In genomic region chr3:28019740-28020139, GRCh38 we compare ENCODE assay signal across 29 cellular contexts.
"Had no signal": no experiment of that assay in that cellular context is flagged by ENCODE, and none has a peak within 500 bp of the region (broad histone marks: within the 10 kb centered on the region; RNA-seq: fewer than 3 reads in every experiment).

No MANE protein-coding gene starts in this region.

- H3K36me3 ChIP-seq: adrenal gland, esophagus muscularis mucosa, heart right ventricle, sigmoid colon, vagina had no signal

- H2AFZ ChIP-seq: parathyroid adenoma had no signal

- H3K27me3 ChIP-seq: adrenal gland, body of pancreas, esophagus muscularis mucosa, heart right ventricle, sigmoid colon, vagina had no signal

- H3K79me2 ChIP-seq: parathyroid adenoma had no signal

- ATAC-seq: activated CD4-positive, CD25-positive, alpha-beta regulatory T cell treated with anti-CD3 and anti-CD28 coated beads, Interleukin-2, amount 50 U/mL, for 24 hours; activated CD8-positive, alpha-beta memory T cell treated with anti-CD3 and anti-CD28 coated beads, Interleukin-2, amount 10 ng/mL, durations not matched to agents 7 days and 5 days; body of pancreas; foreskin keratinocyte; heart right ventricle; psoas muscle; stimulated activated memory B cell treated with anti-CD40 and anti-IgM and Interleukin-4, amounts not matched to agents 10 μg/mL and 1 μg/mL and 100 μg/mL, for 72 hours; stimulated activated naive CD8-positive, alpha-beta T cell treated with anti-CD3 and anti-CD28 coated beads, Interleukin-15, amount 100 ng/mL, for 72 hours had no signal

- H3K27me3 Mint-ChIP-seq: activated CD4-positive, alpha-beta memory T cell treated with anti-CD3 and anti-CD28 coated beads, Interleukin-2, amount 10 ng/mL, durations not matched to agents 7 days and 5 days; activated CD4-positive, alpha-beta T cell treated with anti-CD3 and anti-CD28 coated beads, Interleukin-2, amount 10 ng/mL, durations not matched to agents 24 days and 14 days; activated CD8-positive, alpha-beta memory T cell treated with anti-CD3 and anti-CD28 coated beads, Interleukin-2, amount 10 ng/mL, durations not matched to agents 7 days and 5 days; activated naive CD8-positive, alpha-beta T cell treated with anti-CD3 and anti-CD28 coated beads for 36 hours; naive B cell; stimulated activated memory B cell treated with anti-CD40 and anti-IgM and Interleukin-4, amounts not matched to agents 10 μg/mL and 1 μg/mL and 100 μg/mL, for 72 hours; stimulated activated naive CD8-positive, alpha-beta T cell treated with anti-CD3 and anti-CD28 coated beads, Interleukin-15, amount 100 ng/mL, for 72 hours; type B pancreatic cell had no signal

- H3K4me3 Mint-ChIP-seq: activated CD4-positive, alpha-beta memory T cell treated with anti-CD3 and anti-CD28 coated beads, Interleukin-2, amount 10 ng/mL, durations not matched to agents 7 days and 5 days; activated CD4-positive, alpha-beta T cell treated with anti-CD3 and anti-CD28 coated beads, Interleukin-2, amount 10 ng/mL, durations not matched to agents 24 days and 14 days; activated CD8-positive, alpha-beta memory T cell treated with anti-CD3 and anti-CD28 coated beads, Interleukin-2, amount 10 ng/mL, durations not matched to agents 7 days and 5 days; activated naive CD8-positive, alpha-beta T cell treated with anti-CD3 and anti-CD28 coated beads for 36 hours; mesothelial cell of epicardium; naive B cell; neural crest cell; stimulated activated memory B cell treated with anti-CD40 and anti-IgM and Interleukin-4, amounts not matched to agents 10 μg/mL and 1 μg/mL and 100 μg/mL, for 72 hours; stimulated activated naive CD8-positive, alpha-beta T cell treated with anti-CD3 and anti-CD28 coated beads, Interleukin-15, amount 100 ng/mL, for 72 hours; T-helper 2 cell treated with Interferon-gamma antibody and Interleukin-4, amounts not matched to agents 5 μg/mL and 100 μg/mL, for 36 hours; type B pancreatic cell had no signal

- H3K9me3 ChIP-seq: adrenal gland, vagina had no signal

- DNase-seq: activated CD4-positive, alpha-beta memory T cell treated with anti-CD3 and anti-CD28 coated beads, Interleukin-2, amount 10 ng/mL, durations not matched to agents 7 days and 5 days; activated CD4-positive, alpha-beta T cell treated with anti-CD3 and anti-CD28 coated beads, Interleukin-2, amount 10 ng/mL, durations not matched to agents 24 days and 14 days; activated CD8-positive, alpha-beta memory T cell treated with anti-CD3 and anti-CD28 coated beads, Interleukin-2, amount 10 ng/mL, durations not matched to agents 7 days and 5 days; activated naive CD4-positive, alpha-beta T cell; activated naive CD8-positive, alpha-beta T cell treated with anti-CD3 and anti-CD28 coated beads for 36 hours; adrenal gland; aorta; body of pancreas; dermis blood vessel endothelial cell; effector CD4-positive, alpha-beta T cell; foreskin keratinocyte; heart right ventricle; naive B cell; occipital lobe; psoas muscle; sigmoid colon; small intestine; stimulated activated CD4-positive, alpha-beta T cell treated with anti-CD3 and anti-CD28 coated beads, Interleukin-4, amount 100 ng/mL, for 24 hours; stimulated activated naive CD8-positive, alpha-beta T cell treated with anti-CD3 and anti-CD28 coated beads, Interleukin-15, amount 100 ng/mL, for 72 hours; T-helper 1 cell had no signal

- H3K27ac ChIP-seq: adrenal gland, body of pancreas, esophagus muscularis mucosa, foreskin keratinocyte, heart right ventricle, parathyroid adenoma, psoas muscle, sigmoid colon, vagina had no signal

- H3K9ac ChIP-seq: parathyroid adenoma had no signal

- H3K4me1 Mint-ChIP-seq: activated CD4-positive, alpha-beta memory T cell treated with anti-CD3 and anti-CD28 coated beads, Interleukin-2, amount 10 ng/mL, durations not matched to agents 7 days and 5 days; mesothelial cell of epicardium; naive B cell; neural crest cell; stimulated activated memory B cell treated with anti-CD40 and anti-IgM and Interleukin-4, amounts not matched to agents 10 μg/mL and 1 μg/mL and 100 μg/mL, for 72 hours; stimulated activated naive CD8-positive, alpha-beta T cell treated with anti-CD3 and anti-CD28 coated beads, Interleukin-15, amount 100 ng/mL, for 72 hours had no signal

- H3K36me3 Mint-ChIP-seq: stimulated activated memory B cell treated with anti-CD40 and anti-IgM and Interleukin-4, amounts not matched to agents 10 μg/mL and 1 μg/mL and 100 μg/mL, for 72 hours; type B pancreatic cell had no signal

- H3K4me1 ChIP-seq: adrenal gland, esophagus muscularis mucosa, foreskin keratinocyte, heart right ventricle, parathyroid adenoma, psoas muscle, sigmoid colon, vagina had no signal

- H3K4me3 ChIP-seq: adrenal gland, body of pancreas, esophagus muscularis mucosa, heart right ventricle, psoas muscle, sigmoid colon, vagina had no signal

- H3K27ac Mint-ChIP-seq: activated CD4-positive, alpha-beta memory T cell treated with anti-CD3 and anti-CD28 coated beads, Interleukin-2, amount 10 ng/mL, durations not matched to agents 7 days and 5 days; activated CD4-positive, alpha-beta T cell treated with anti-CD3 and anti-CD28 coated beads, Interleukin-2, amount 10 ng/mL, durations not matched to agents 24 days and 14 days; activated CD8-positive, alpha-beta memory T cell treated with anti-CD3 and anti-CD28 coated beads, Interleukin-2, amount 10 ng/mL, durations not matched to agents 7 days and 5 days; activated naive CD8-positive, alpha-beta T cell treated with anti-CD3 and anti-CD28 coated beads for 36 hours; mesothelial cell of epicardium; naive B cell; stimulated activated memory B cell treated with anti-CD40 and anti-IgM and Interleukin-4, amounts not matched to agents 10 μg/mL and 1 μg/mL and 100 μg/mL, for 72 hours; stimulated activated naive CD8-positive, alpha-beta T cell treated with anti-CD3 and anti-CD28 coated beads, Interleukin-15, amount 100 ng/mL, for 72 hours; T-helper 2 cell treated with Interferon-gamma antibody and Interleukin-4, amounts not matched to agents 5 μg/mL and 100 μg/mL, for 36 hours; type B pancreatic cell had no signal
